ENCODE assay signal across 8 cellular contexts in the genomic region with DNA sequence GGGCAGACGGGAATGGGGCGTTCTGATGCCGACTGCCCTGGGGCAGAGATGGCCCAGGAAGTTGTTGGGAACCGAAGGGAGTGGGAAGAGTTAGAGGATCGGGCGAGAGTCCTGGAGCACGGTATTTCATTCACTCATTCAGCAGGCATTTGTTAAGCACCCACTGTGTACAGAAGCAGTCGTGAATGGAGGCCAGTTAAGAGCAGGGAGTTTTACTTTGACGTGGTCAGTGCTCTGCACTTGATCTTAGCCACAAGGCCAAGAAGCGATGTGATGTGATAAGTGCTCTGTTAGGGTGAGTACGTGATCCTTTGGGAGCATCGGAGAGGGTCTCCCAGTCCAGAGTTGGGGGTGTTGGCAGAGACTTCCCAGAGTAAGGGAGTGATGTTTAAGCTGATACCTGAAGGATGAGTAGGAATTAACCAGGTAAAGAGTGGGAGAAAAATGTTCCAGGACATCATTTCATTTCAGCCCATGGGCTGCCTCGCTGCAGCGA. TPM values are rescaled to one million over a fixed set of nuclear protein-coding genes. Genes with fewer than 3 reads are reported as not detected.
DNase-seq lines count a peak whose midpoint lies in the region; ATAC-seq and TF ChIP-seq lines count a peak whose summit lies in the region.

No MANE protein-coding gene starts in this region.

- peak overlapping the region; percentile 95; the same call in 1 of the 2 replicates for H2AFZ ChIP-seq in MM.1S (ENCODE audit: low read length)

- no peak for TF ChIP-seq CTCF in heart right ventricle (IDR thresholded peaks at IDR 0.05)
- no peak for TF ChIP-seq CTCF in MM.1S (IDR thresholded peaks at IDR 0.05; ENCODE audit: low read length)
- no peak for TF ChIP-seq CTCF in epithelial cell of esophagus (IDR thresholded peaks at IDR 0.05; ENCODE audit: insufficient read depth, low read depth, low read length, missing control alignments)
- no peak for TF ChIP-seq CTCF in psoas muscle (IDR thresholded peaks at IDR 0.05)

- H3K9me3 ChIP-seq in heart right ventricle = no peaks in the 10 kb centered on the region
- H3K9me3 ChIP-seq in MM.1S (replicated peaks; ENCODE audit: insufficient read depth, low read length) = no peaks in the 10 kb centered on the region
- H3K9me3 ChIP-seq in psoas muscle = no peaks in the 10 kb centered on the region

- peak overlapping the region; percentile 91 for H3K9ac ChIP-seq in MM.1S (ENCODE audit: low read length)

- peaks cover 44% of the 10 kb centered on the region for H3K79me2 ChIP-seq in MM.1S (ENCODE audit: low read length)

- intact Hi-C loops in heart right ventricle (cut with DNase I) (loop anchor here in 3 of 10 donors (2.0 to 5.0 kb wide), 3 partner anchors 51 to 336 kb away; partner anchors contain the start of genes AVPI1 (in 3 of the 3) and RRP12 (in 1 of the 3)), left ventricle myocardium superior (cut with micrococcal nuclease) (no loop called here), psoas muscle (cut with DNase I) (no loop called here)

- no peaks in the 10 kb centered on the region for H3F3A ChIP-seq in MM.1S (ENCODE audit: insufficient read depth, low read length)

- H3K4me1 ChIP-seq in heart right ventricle (peaks cover 3 to 39% (median 21%) of the 10 kb centered on the region in 9 donors), MM.1S (ENCODE audit: low read length) (peaks cover 14% of the 10 kb centered on the region), psoas muscle (peaks cover 9% of the 10 kb centered on the region)

- H3K4me3 ChIP-seq in heart right ventricle = peak overlapping the region; percentile 65 to 99 (median 93)
- H3K4me3 ChIP-seq in MM.1S (ENCODE audit: low read length) = peak overlapping the region; percentile 96
- H3K4me3 ChIP-seq in epithelial cell of esophagus (ENCODE audit: low read length) = peak overlapping the region; percentile 94
- peak overlapping the region; percentile 99 for H3K4me3 ChIP-seq in psoas muscle

- peak overlapping the region; percentile 90 for H3K4me2 ChIP-seq in MM.1S (ENCODE audit: low read depth, low read length)

- H3K36me3 ChIP-seq in heart right ventricle (peaks cover 0 to 43% (median 6%) of the 10 kb centered on the region in 9 donors), MM.1S (replicated peaks; ENCODE audit: insufficient read depth, low read length) (no peaks in the 10 kb centered on the region), psoas muscle (ENCODE audit: insufficient read depth in 1 of 2, low read depth in 1 of 2) (peaks cover 0 to 45% of the 10 kb centered on the region in 2 donors)

- no peaks in the 10 kb centered on the region for H3K9me2 ChIP-seq in MM.1S (replicated peaks; ENCODE audit: insufficient read depth, low read length)

- DNase-seq in heart right ventricle = no peak
- DNase-seq in left ventricle myocardium superior = no peak
- no peak for DNase-seq in MM.1S
- peak; percentile 64 for DNase-seq in epithelial cell of esophagus (ENCODE audit: low read depth)
- no peak for DNase-seq in psoas muscle
- DNase-seq in HT-29 (ENCODE audit: low spot score) = no peak
- no peak for DNase-seq in NOMO-1 treated with DMSO at 0.1 percent for 48 hours (lab: John Stamatoyannopoulos, UW; ENCODE audit: unreplicated experiment)

- H4K20me1 ChIP-seq in MM.1S (ENCODE audit: insufficient read depth, low read length) = no peaks in the 10 kb centered on the region

- H3K27me3 ChIP-seq in heart right ventricle (no peaks in the 10 kb centered on the region), MM.1S (replicated peaks; ENCODE audit: insufficient read depth, low read length) (no peaks in the 10 kb centered on the region), psoas muscle (ENCODE audit: insufficient read depth in 3 of 3, low read length in 2 of 3) (no peaks in the 10 kb centered on the region)

- H3K27ac ChIP-seq in heart right ventricle (peak overlapping the region in 7 of 10 donors; percentile 91 to 96 (median 95)), MM.1S (ENCODE audit: low read length) (peak overlapping the region; percentile 69; the same call in 1 of the 2 replicates), psoas muscle (peak overlapping the region; percentile 98)

- ATAC-seq in heart right ventricle (peak in 2 of 8 donors; percentile 6 to 19), left ventricle myocardium superior (no peak), psoas muscle (no peak), HG03196 (IDR thresholded peaks at IDR 0.05; ENCODE audit: unreplicated experiment) (no peak)

- 26% methylated on average over 14 of the region's 14 CpGs for WGBS in heart right ventricle, 2 donors
- 28 to 32% (median 32%) methylated on average over 14 of the region's 14 CpGs for WGBS in psoas muscle, 3 donors

RNA-seq across cellular contexts. Expression of gene ZFYVE27, which starts 0.9 kb away (rescaled TPM):
- total RNA-seq in heart right ventricle (10 to 100 TPM in 8 of 10 donors, 1 to 10 TPM in 2; 7.5 to 16.0 (median 11.8) TPM), left ventricle myocardium superior (13.7 TPM), psoas muscle (10 to 100 TPM in 3 of 4 donors, 1 to 10 TPM in 1; 9.8 to 15.1 (median 12.1) TPM)
- polyA plus RNA-seq in heart right ventricle (10 to 100 TPM; 10.2 to 17.6 TPM), psoas muscle (10 to 100 TPM in 2 of 3 donors, 1 to 10 TPM in 1; 8.3 to 20.1 (median 14.9) TPM)
- total RNA-seq in HT-29 (2014; rRNA removed; shearing (Covaris generic)) = 34.6 and 45.5 TPM in 2 replicates

RNA-seq across cellular contexts. Expression of gene MARVELD1, which starts 24.3 kb away (rescaled TPM):
- total RNA-seq in heart right ventricle = 10 to 100 TPM in 1 of 10 donors, 1 to 10 TPM in 9; 2.8 to 10.2 (median 5.8) TPM
- 10 to 100 TPM in 1 of 2 donors, 1 to 10 TPM in 1; 5.0 to 11.9 TPM for polyA plus RNA-seq in heart right ventricle
- 7.1 TPM for total RNA-seq in left ventricle myocardium superior
- total RNA-seq in psoas muscle = 1 to 10 TPM; 2.4 to 5.7 (median 3.3) TPM
- 10 to 100 TPM in 1 of 3 donors, 1 to 10 TPM in 2; 2.2 to 10.4 (median 2.9) TPM for polyA plus RNA-seq in psoas muscle
- 24.5 and 24.9 TPM in 2 replicates for total RNA-seq in HT-29 (2014; rRNA removed; shearing (Covaris generic))

RNA-seq across cellular contexts. Expression of gene SFRP5, which starts 34.0 kb away (rescaled TPM):
- total RNA-seq in heart right ventricle = 1 to 10 TPM in 4 of 10 donors, under 1 TPM in 4, not detected in 2; 0.19 to 4.3 (median 1.0) TPM
- polyA plus RNA-seq in heart right ventricle = 1 to 10 TPM in 1 of 2 donors, under 1 TPM in 1; 0.42 to 1.9 TPM
- total RNA-seq in left ventricle myocardium superior = 1.3 TPM
- under 1 TPM in 2 of 4 donors, not detected in 2; 0.16 to 0.30 TPM for total RNA-seq in psoas muscle
- polyA plus RNA-seq in psoas muscle = under 1 TPM; 0.47 to 0.73 (median 0.69) TPM
- 0.21 TPM in 1 of 2 replicates, not detected in the other for total RNA-seq in HT-29 (2014; rRNA removed; shearing (Covaris generic))

RNA-seq across cellular contexts. Expression of gene AVPI1, which starts 50.8 kb away (rescaled TPM):
- total RNA-seq in heart right ventricle = 10 to 100 TPM in 3 of 10 donors, 1 to 10 TPM in 7; 6.5 to 12.9 (median 9.1) TPM
- polyA plus RNA-seq in heart right ventricle = 10 to 100 TPM in 1 of 2 donors, 1 to 10 TPM in 1; 5.3 to 41.0 TPM
- total RNA-seq in left ventricle myocardium superior = 8.9 TPM
- total RNA-seq in psoas muscle = 1 to 10 TPM; 3.6 to 5.8 (median 5.0) TPM
- polyA plus RNA-seq in psoas muscle = 10 to 100 TPM in 1 of 3 donors, 1 to 10 TPM in 2; 5.6 to 56.9 (median 5.6) TPM
- total RNA-seq in HT-29 (2014; rRNA removed; shearing (Covaris generic)) = 31.9 and 35.5 TPM in 2 replicates
